15 cellular contexts compared by ENCODE assay signal in genomic region chr7:11988186-11988585, GRCh38.
"Had no signal": no experiment of that assay in that cellular context is flagged by ENCODE, and none has a peak within 500 bp of the region (broad histone marks: within the 10 kb centered on the region; RNA-seq: fewer than 3 reads in every experiment).

No MANE protein-coding gene starts in this region.

- ATAC-seq: activated CD8-positive, alpha-beta T cell treated with anti-CD3 and anti-CD28 coated beads for 36 hours; activated T-cell treated with anti-CD3 and anti-CD28 coated beads, Interleukin-2, amount 50 U/mL, for 4 hours; gastroesophageal sphincter; heart right ventricle; stimulated activated memory B cell treated with anti-CD40 and anti-IgM and Interleukin-4, amounts not matched to agents 10 μg/mL and 1 μg/mL and 100 μg/mL, for 72 hours; WTC11 had no signal

- DNase-seq: activated CD4-positive, alpha-beta T cell treated with anti-CD3 and anti-CD28 coated beads for 48 hours; activated CD8-positive, alpha-beta T cell treated with anti-CD3 and anti-CD28 coated beads for 36 hours; activated effector memory CD4-positive, alpha-beta T cell treated with Interleukin-2 at 50 U/mL for 16 hours; activated T-cell treated with anti-CD3 and anti-CD28 coated beads, Interleukin-2, amount 50 U/mL, for 4 hours; adrenal gland; erythroblast; heart right ventricle; left ventricle myocardium inferior; naive B cell; ovary; stimulated activated CD4-positive, alpha-beta T cell treated with anti-CD3 and anti-CD28 coated beads, Interleukin-2, amount 100 ng/mL, for 48 hours; tibial artery had no signal
